In the genomic region with DNA sequence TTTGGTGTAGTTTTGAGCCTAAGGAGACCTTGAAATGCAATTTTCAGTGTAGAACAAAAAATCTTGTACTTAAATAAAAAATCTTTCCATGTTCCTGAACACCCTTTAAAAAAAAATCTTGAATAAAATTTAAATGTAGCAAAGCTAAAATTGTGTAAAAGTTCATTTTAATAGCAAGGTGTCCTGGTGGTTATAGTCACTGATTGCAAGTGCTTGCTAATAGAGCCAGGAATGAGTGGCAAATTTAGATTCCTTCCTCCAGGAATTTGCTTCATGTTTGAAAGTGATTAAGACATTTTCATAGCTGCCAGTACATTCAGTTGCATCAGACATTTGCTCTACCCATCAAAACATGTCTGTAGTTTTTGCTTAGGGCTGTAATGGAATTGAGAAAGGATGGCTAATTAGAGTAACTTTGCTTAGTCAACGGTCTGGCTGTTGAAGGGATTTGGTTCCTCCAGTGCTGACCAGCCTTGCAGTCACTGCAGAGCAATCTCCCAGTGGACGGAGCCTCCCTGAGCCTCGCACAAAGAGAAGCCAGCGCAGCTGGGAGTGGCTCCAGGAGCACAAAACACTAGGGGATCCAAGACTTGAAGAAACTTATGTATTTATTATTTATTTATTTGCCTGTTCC, we compare ENCODE assay signal across 10 cellular contexts. TPM values are rescaled to one million over a fixed set of nuclear protein-coding genes. Genes with fewer than 3 reads are reported as not detected.
A peak's percentile ranks its signal among the peaks of the same experiment; 100 is the strongest.
DNase-seq lines count a peak whose midpoint lies in the region; TF ChIP-seq lines count a peak whose summit lies in the region.
"Had no signal": no experiment of that assay in that cellular context is flagged by ENCODE, and none has a peak within 500 bp of the region (broad histone marks: within the 10 kb centered on the region; RNA-seq: fewer than 3 reads in every experiment).

No MANE protein-coding gene starts in this region.

- intact Hi-C loops in tibial artery (cut with DNase I; ENCODE audit: low total_unique reads) (no loop called here), A673 (cut with micrococcal nuclease; ENCODE audit: unreplicated experiment) (no loop called here)

- no peak overlapping the region for H3K4me3 ChIP-seq in tibial artery
- no peak overlapping the region for H3K4me3 ChIP-seq in A673 (ENCODE audit: low read depth, low read length, poor library complexity, severe bottlenecking)
- H3K4me3 ChIP-seq: left lung had no signal

- H3K9me3 ChIP-seq in tibial artery: no peaks in the 10 kb centered on the region
- no peaks in the 10 kb centered on the region for H3K9me3 ChIP-seq in A673 (ENCODE audit: low read depth, low read length, poor library complexity, severe bottlenecking)
- H3K9me3 ChIP-seq: left lung had no signal

- peak; percentile 68 for DNase-seq in LHCN-M2 (ENCODE audit: low read depth)
- peak; percentile 90 for DNase-seq in dedifferentiated amniotic fluid mesenchymal stem cell (ENCODE audit: extremely low spot score)
- DNase-seq in islet precursor cell: peak; percentile 85
- DNase-seq in tibial artery: peak in 1 of 2 donors; percentile 72
- no peak for DNase-seq in activated CD4-positive, alpha-beta T cell treated with anti-CD3 and anti-CD28 coated beads, Interleukin-2, amount 50 U/mL, for 1 hour
- no peak for DNase-seq in activated naive CD4-positive, alpha-beta T cell treated with anti-CD3 and anti-CD28 coated beads, Interleukin-2, amount 10 ng/mL, durations not matched to agents 7 days and 5 days
- DNase-seq in A673 (ENCODE audit: low spot score): no peak
- DNase-seq: cortex of kidney, left lung had no signal

- H3K36me3 ChIP-seq in tibial artery: no peaks in the 10 kb centered on the region
- H3K36me3 ChIP-seq in A673 (ENCODE audit: insufficient read depth, low read length, poor library complexity, severe bottlenecking): no peaks in the 10 kb centered on the region
- H3K36me3 ChIP-seq: left lung had no signal

- H3K27ac Mint-ChIP-seq in activated naive CD4-positive, alpha-beta T cell treated with anti-CD3 and anti-CD28 coated beads, Interleukin-2, amount 10 ng/mL, durations not matched to agents 7 days and 5 days: no peak overlapping the region
- H3K27ac Mint-ChIP-seq: T-helper 1 cell treated with Interleukin-12 subunit alpha and Interleukin-12 subunit beta and Interleukin-4 antibody, amounts not matched to agents 30 μg/mL and 1 μg/mL, for 36 hours had no signal

- no TSS peak for BruUV-seq in A673 (replicated peaks; lab: Mats Ljungman, UMichigan)

- POLR2A ChIA-PET in A673 (lab: Charles Lee; ENCODE audit: low non-redundant PET): no interaction called here

- H3K4me1 ChIP-seq in tibial artery (peaks cover 0 to 37% (median 6%) of the 10 kb centered on the region in 4 donors), A673 (ENCODE audit: insufficient read depth, low read length, poor library complexity, severe bottlenecking) (peaks cover 10% of the 10 kb centered on the region)
- H3K4me1 ChIP-seq: left lung had no signal

- H3K27ac ChIP-seq in tibial artery (peak overlapping the region; percentile 27 to 36), A673 (ENCODE audit: low read depth, low read length, poor library complexity, severe bottlenecking) (no peak overlapping the region)
- H3K27ac ChIP-seq: left lung had no signal

- H3K4me1 Mint-ChIP-seq in activated naive CD4-positive, alpha-beta T cell treated with anti-CD3 and anti-CD28 coated beads, Interleukin-2, amount 10 ng/mL, durations not matched to agents 7 days and 5 days: no peaks in the 10 kb centered on the region

- H3K36me3 Mint-ChIP-seq in activated naive CD4-positive, alpha-beta T cell treated with anti-CD3 and anti-CD28 coated beads, Interleukin-2, amount 10 ng/mL, durations not matched to agents 7 days and 5 days: no peaks in the 10 kb centered on the region

- H3K27me3 Mint-ChIP-seq in activated naive CD4-positive, alpha-beta T cell treated with anti-CD3 and anti-CD28 coated beads, Interleukin-2, amount 10 ng/mL, durations not matched to agents 7 days and 5 days: peaks cover 16% of the 10 kb centered on the region

- TF ChIP-seq CTCF in tibial artery (IDR thresholded peaks at IDR 0.05): no peak
- no peak for TF ChIP-seq CTCF in A673 (conservative IDR thresholded peaks at IDR 0.05; ENCODE audit: low read depth, low read length)

- CTCF ChIA-PET in activated naive CD4-positive, alpha-beta T cell treated with anti-CD3 and anti-CD28 coated beads, Interleukin-2, amount 10 ng/mL, durations not matched to agents 7 days and 5 days (lab: Charles Lee): no interaction called here
- CTCF ChIA-PET in A673 (lab: Charles Lee): no interaction called here

- H3K4me3 Mint-ChIP-seq in activated naive CD4-positive, alpha-beta T cell treated with anti-CD3 and anti-CD28 coated beads, Interleukin-2, amount 10 ng/mL, durations not matched to agents 7 days and 5 days: no peak overlapping the region
- H3K4me3 Mint-ChIP-seq: T-helper 1 cell treated with Interleukin-12 subunit alpha and Interleukin-12 subunit beta and Interleukin-4 antibody, amounts not matched to agents 30 μg/mL and 1 μg/mL, for 36 hours had no signal

- H3K9me3 Mint-ChIP-seq in activated naive CD4-positive, alpha-beta T cell treated with anti-CD3 and anti-CD28 coated beads, Interleukin-2, amount 10 ng/mL, durations not matched to agents 7 days and 5 days: no peaks in the 10 kb centered on the region
- H3K9me3 Mint-ChIP-seq: T-helper 1 cell treated with Interleukin-12 subunit alpha and Interleukin-12 subunit beta and Interleukin-4 antibody, amounts not matched to agents 30 μg/mL and 1 μg/mL, for 36 hours had no signal

- H3K27me3 ChIP-seq in tibial artery (no peaks in the 10 kb centered on the region), A673 (replicated peaks; ENCODE audit: insufficient read depth, low read depth, low read length, poor library complexity) (no peaks in the 10 kb centered on the region)
- H3K27me3 ChIP-seq: left lung had no signal

RNA-seq across cellular contexts. Expression of a gene that starts 36.5 kb away (rescaled TPM):
- total RNA-seq in LHCN-M2 (2014; rRNA removed) (37.9 and 46.3 TPM in 2 replicates), A673 (2021) (37.3 and 40.0 TPM in 2 replicates)
- polyA plus RNA-seq in LHCN-M2 (2012): 13.8 TPM

Comparison
In these comparisons a context has a peak if more than half of its experiments do, and no peak if none do; other contexts are left out.
1. DNase-seq: peak in LHCN-M2 (single experiment), dedifferentiated amniotic fluid mesenchymal stem cell (single experiment) and islet precursor cell (single experiment); none in activated CD4-positive, alpha-beta T cell treated with anti-CD3 and anti-CD28 coated beads, Interleukin-2, amount 50 U/mL, for 1 hour (single experiment), activated naive CD4-positive, alpha-beta T cell treated with anti-CD3 and anti-CD28 coated beads, Interleukin-2, amount 10 ng/mL, durations not matched to agents 7 days and 5 days (single experiment) and A673 (single experiment).